ENCODE assay signal across 8 cellular contexts in the genomic region with DNA sequence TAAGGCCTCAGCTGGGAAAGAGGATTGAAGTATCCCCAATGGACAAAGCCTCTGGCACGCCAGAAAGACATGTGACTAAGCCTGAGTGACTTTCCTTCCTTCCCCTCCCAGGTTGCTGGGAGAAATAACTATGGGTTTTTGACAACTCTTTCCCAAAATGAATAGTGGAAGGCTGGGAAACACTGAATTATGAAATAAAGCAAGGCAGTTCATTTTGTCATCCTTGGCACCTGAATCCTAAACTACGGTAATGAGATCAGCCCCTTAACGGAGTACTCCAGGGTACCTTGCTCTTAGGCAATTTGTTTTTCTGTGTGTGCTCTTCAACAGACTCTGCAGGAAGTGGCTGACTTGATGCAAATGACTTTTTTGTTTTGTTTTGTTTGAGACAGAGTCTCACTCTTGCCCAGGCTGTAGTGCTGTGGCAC.
A peak's percentile ranks its signal among the peaks of the same experiment; 100 is the strongest.
DNase-seq lines count a peak whose midpoint lies in the region; ATAC-seq and TF ChIP-seq lines count a peak whose summit lies in the region.

No MANE protein-coding gene starts in this region.

- DNase-seq in iris pigment epithelial cell (ENCODE audit: low read depth) = peak; percentile 30
- DNase-seq in AG08396 (ENCODE audit: low spot score) = no peak
- no peak for DNase-seq in NCI-H2029 treated with DMSO at 0.1 percent for 48 hours (lab: John Stamatoyannopoulos, UW)
- no peak for DNase-seq in ureter (ENCODE audit: low spot score)
- DNase-seq in NCI-H82 treated with DMSO at 0.1 percent for 48 hours (lab: John Stamatoyannopoulos, UW; ENCODE audit: unreplicated experiment) = no peak

- TF ChIP-seq POLR2A in GM18505 (IDR thresholded peaks at IDR 0.05; ENCODE audit: borderline replicate concordance, extremely low read depth, insufficient read depth, insufficient read length) (no peak), Raji (IDR thresholded peaks at IDR 0.05; ENCODE audit: insufficient read depth, low read depth, low read length) (0 out of 2 replicates have a peak, but pooled peaks have one; percentile 39)

- peak; percentile 77 for ATAC-seq in GM18505 (IDR thresholded peaks at IDR 0.05; ENCODE audit: unreplicated experiment)
- ATAC-seq in GM21723 (IDR thresholded peaks at IDR 0.05; ENCODE audit: unreplicated experiment) = peak; percentile 88
